ENCODE assay signal across 1 cellular context in genomic region chr1:207873055-207873890, GRCh38.
TF ChIP-seq lines count a peak whose summit lies in the region.

No MANE protein-coding gene starts in this region.

TF ChIP-seq in K562, 482 proteins besides CTCF, POLR2A, EP300 and RAD21 (continued from another document and continues in another):
- TF ChIP-seq ZNF407 (IDR thresholded peaks at IDR 0.05; ENCODE audit: low read depth) = no peak
- TF ChIP-seq ZEB2 (IDR thresholded peaks at IDR 0.05) = no peak
- no peak for TF ChIP-seq ELK3 (CRISPR knock-in tag; IDR thresholded peaks at IDR 0.05)
- TF ChIP-seq MAFK (IDR thresholded peaks at IDR 0.05; ENCODE audit: low read length) = no peak
- TF ChIP-seq NFIC (IDR thresholded peaks at IDR 0.05) = peak; percentile 38; the same call in 1 of the 2 replicates
- no peak for TF ChIP-seq NFYB (IDR thresholded peaks at IDR 0.05; ENCODE audit: extremely low read depth, insufficient read length)
- peak; percentile 72 for TF ChIP-seq MYNN (IDR thresholded peaks at IDR 0.05)
- TF ChIP-seq MYNN (CRISPR knock-in tag; IDR thresholded peaks at IDR 0.05) = no peak
- no peak for TF ChIP-seq TAF7 (tag; IDR thresholded peaks at IDR 0.05)
- no peak for TF ChIP-seq ZSCAN29 (IDR thresholded peaks at IDR 0.05)
- no peak for TF ChIP-seq SREBF1 (IDR thresholded peaks at IDR 0.05; ENCODE audit: borderline replicate concordance, low read depth, low read length)
- TF ChIP-seq KDM5B (IDR thresholded peaks at IDR 0.05; ENCODE audit: insufficient replicate concordance, low read depth, low read length) = no peak
- TF ChIP-seq IRF1 (CRISPR knock-in tag; IDR thresholded peaks at IDR 0.05; ENCODE audit: borderline replicate concordance) = no peak
- TF ChIP-seq ZNF639 (CRISPR knock-in tag; conservative IDR thresholded peaks at IDR 0.05 in 1 of 2, IDR thresholded peaks at IDR 0.05 in 1 of 2) = peak in 1 of 2 experiments; percentile 75; a peak in 2 of 4 replicates
- TF ChIP-seq SMARCE1 (IDR thresholded peaks at IDR 0.05) = peak; percentile 79
- no peak for TF ChIP-seq E2F1 (CRISPR knock-in tag; IDR thresholded peaks at IDR 0.05)
- TF ChIP-seq ZNF79 (CRISPR knock-in tag; IDR thresholded peaks at IDR 0.05; ENCODE audit: low read depth) = peak; percentile 11; the same call in 1 of the 2 replicates
- TF ChIP-seq WHSC1 (IDR thresholded peaks at IDR 0.05; ENCODE audit: low read length) = no peak
- no peak for TF ChIP-seq ZNF778 (CRISPR knock-in tag; IDR thresholded peaks at IDR 0.05)
- no peak for TF ChIP-seq ARID3B (CRISPR knock-in tag; IDR thresholded peaks at IDR 0.05; ENCODE audit: borderline replicate concordance)
- no peak for TF ChIP-seq ZNF511 (CRISPR knock-in tag; IDR thresholded peaks at IDR 0.05)
- no peak for TF ChIP-seq DIDO1 (tag; IDR thresholded peaks at IDR 0.05; ENCODE audit: low read depth)
- no peak for TF ChIP-seq NFXL1 (CRISPR knock-in tag; IDR thresholded peaks at IDR 0.05)
- no peak for TF ChIP-seq SIN3A (IDR thresholded peaks at IDR 0.05; ENCODE audit: borderline replicate concordance in 2 of 2, control insufficient read depth in 1 of 2, low read depth in 2 of 2, low read length in 2 of 2)
- TF ChIP-seq MTA2 (IDR thresholded peaks at IDR 0.05; ENCODE audit: low read depth) = peak; percentile 72
- TF ChIP-seq BCL6 (CRISPR knock-in tag; IDR thresholded peaks at IDR 0.05) = no peak
- peak; percentile 82 for TF ChIP-seq TAL1 (IDR thresholded peaks at IDR 0.05)
- no peak for TF ChIP-seq CTCFL (IDR thresholded peaks at IDR 0.05; ENCODE audit: borderline replicate concordance, insufficient read depth, low read depth, low read length, poor library complexity, severe bottlenecking)
- no peak for TF ChIP-seq HMG20B (CRISPR knock-in tag; IDR thresholded peaks at IDR 0.05)
- no peak; the same call in 1 of the 2 replicates for TF ChIP-seq HIVEP1 (CRISPR knock-in tag; IDR thresholded peaks at IDR 0.05)
- TF ChIP-seq AFF1 (IDR thresholded peaks at IDR 0.05; ENCODE audit: low read depth in 1 of 2, partially characterized antibody in 2 of 2) = no peak
- TF ChIP-seq HDAC3 (IDR thresholded peaks at IDR 0.05; ENCODE audit: borderline replicate concordance, partially characterized antibody) = no peak
- TF ChIP-seq SMAD4 (CRISPR knock-in tag; conservative IDR thresholded peaks at IDR 0.05) = 0 out of 2 replicates have a peak, but pooled peaks have one; percentile 22
- TF ChIP-seq ZNF175 (CRISPR knock-in tag; IDR thresholded peaks at IDR 0.05; ENCODE audit: low read depth) = peak; percentile 68
- peak; percentile 66; the same call in 1 of the 2 replicates for TF ChIP-seq CTBP1 (IDR thresholded peaks at IDR 0.05; ENCODE audit: borderline replicate concordance)
- TF ChIP-seq NR2C2 (CRISPR knock-in tag; IDR thresholded peaks at IDR 0.05) = no peak
- peak; percentile 11; the same call in 1 of the 2 replicates for TF ChIP-seq NR2C2 (tag; IDR thresholded peaks at IDR 0.05)
- no peak for TF ChIP-seq ZFP36 (IDR thresholded peaks at IDR 0.05; ENCODE audit: low read depth, low read length, partially characterized antibody)
- no peak for TF ChIP-seq RFX5 (IDR thresholded peaks at IDR 0.05; ENCODE audit: low read depth, low read length)
- no peak for TF ChIP-seq OTX1 (CRISPR knock-in tag; IDR thresholded peaks at IDR 0.05)
- no peak for TF ChIP-seq ZBTB8A (IDR thresholded peaks at IDR 0.05; ENCODE audit: partially characterized antibody)
- peak; percentile 27; the same call in 1 of the 2 replicates for TF ChIP-seq HDAC2 (IDR thresholded peaks at IDR 0.05)
- TF ChIP-seq ESRRB (CRISPR knock-in tag; IDR thresholded peaks at IDR 0.05; ENCODE audit: borderline replicate concordance) = no peak
- TF ChIP-seq HNRNPL (IDR thresholded peaks at IDR 0.05; ENCODE audit: low read depth, low read length) = no peak
